10 cellular contexts compared by ENCODE assay signal in the genomic region with DNA sequence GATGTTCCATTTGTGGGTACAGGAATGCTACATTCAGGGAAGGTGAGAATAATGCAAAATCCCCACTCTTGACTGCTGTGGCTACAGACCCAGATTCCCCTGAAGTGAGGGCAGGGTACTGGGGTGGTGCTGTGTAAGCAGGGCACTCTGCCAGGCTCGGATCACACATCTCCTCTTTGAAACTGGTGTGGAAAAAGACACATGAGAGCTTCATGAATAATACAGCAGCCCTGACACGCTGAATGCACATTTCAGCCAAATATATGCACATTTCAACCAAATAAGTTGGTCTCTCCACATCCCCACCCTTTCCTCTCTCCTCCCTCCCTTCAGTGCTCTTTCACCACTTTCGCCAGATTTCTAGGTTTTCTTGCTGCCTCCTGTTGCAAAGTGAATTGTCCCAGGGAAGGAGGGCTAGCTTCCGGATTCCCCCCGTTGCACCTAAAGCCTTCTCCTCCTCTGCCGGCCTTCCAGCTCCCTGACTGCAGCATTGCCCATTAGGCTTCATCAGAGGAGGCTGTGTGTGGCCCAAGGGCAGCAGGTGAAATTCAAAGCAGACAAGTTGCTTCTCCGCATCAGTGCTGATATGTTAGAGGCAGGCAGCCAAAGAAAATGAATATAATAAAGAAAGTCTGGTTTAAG.
DNase-seq lines count a peak whose midpoint lies in the region; ATAC-seq and TF ChIP-seq lines count a peak whose summit lies in the region.
"Had no signal": no experiment of that assay in that cellular context is flagged by ENCODE, and none has a peak within 500 bp of the region (broad histone marks: within the 10 kb centered on the region; RNA-seq: fewer than 3 reads in every experiment).

No MANE protein-coding gene starts in this region.

- H3K27ac Mint-ChIP-seq in stimulated activated naive CD8-positive, alpha-beta T cell treated with anti-CD3 and anti-CD28 coated beads, Interleukin-15, Interleukin-2, amounts not matched to agents 100 ng/mL and 50 ng/mL, for 24 hours = no peak overlapping the region
- H3K27ac Mint-ChIP-seq in type B pancreatic cell (no peak overlapping the region), immature natural killer cell (no peak overlapping the region)
- H3K27ac Mint-ChIP-seq: natural killer cell had no signal

- H3K4me1 Mint-ChIP-seq in stimulated activated naive CD8-positive, alpha-beta T cell treated with anti-CD3 and anti-CD28 coated beads, Interleukin-15, Interleukin-2, amounts not matched to agents 100 ng/mL and 50 ng/mL, for 24 hours (ENCODE audit: low read depth) = peaks cover 18% of the 10 kb centered on the region
- peaks cover 18% of the 10 kb centered on the region for H3K4me1 Mint-ChIP-seq in type B pancreatic cell (ENCODE audit: unreplicated experiment)
- H3K4me1 Mint-ChIP-seq in immature natural killer cell = peaks cover 0 to 8% of the 10 kb centered on the region in 2 donors

- H3K27me3 Mint-ChIP-seq in stimulated activated naive CD8-positive, alpha-beta T cell treated with anti-CD3 and anti-CD28 coated beads, Interleukin-15, Interleukin-2, amounts not matched to agents 100 ng/mL and 50 ng/mL, for 24 hours = peaks cover 27% of the 10 kb centered on the region
- H3K27me3 Mint-ChIP-seq in type B pancreatic cell (peaks cover 50% of the 10 kb centered on the region), immature natural killer cell (ENCODE audit: low read depth in 3 of 3) (peaks cover 3 to 11% (median 6%) of the 10 kb centered on the region in 3 donors)

- no peak for TF ChIP-seq CTCF in type B pancreatic cell (conservative IDR thresholded peaks at IDR 0.05)

- DNase-seq in stimulated activated naive CD8-positive, alpha-beta T cell treated with anti-CD3 and anti-CD28 coated beads, Interleukin-15, Interleukin-2, amounts not matched to agents 100 U/mL and 50 U/mL, for 24 hours = no peak
- DNase-seq in RPMI8226 = peak; percentile 17
- DNase-seq in type B pancreatic cell (ENCODE audit: extremely low spot score, unreplicated experiment) = no peak
- no peak for DNase-seq in immature natural killer cell
- no peak for DNase-seq in NCI-H2029 treated with DMSO at 0.1 percent for 48 hours (lab: John Stamatoyannopoulos, UW)
- no peak for DNase-seq in LoVo (ENCODE audit: low spot score)
- DNase-seq: natural killer cell, NCI-H2081 had no signal

- no peak for ATAC-seq in stimulated activated naive CD8-positive, alpha-beta T cell treated with anti-CD3 and anti-CD28 coated beads, Interleukin-15, Interleukin-2, amounts not matched to agents 100 U/mL and 50 U/mL, for 24 hours
- ATAC-seq in HG02973 (IDR thresholded peaks at IDR 0.05; ENCODE audit: unreplicated experiment) = peak; percentile 23
- ATAC-seq: natural killer cell had no signal

- peak overlapping the region; percentile 40 for H3K4me3 Mint-ChIP-seq in stimulated activated naive CD8-positive, alpha-beta T cell treated with anti-CD3 and anti-CD28 coated beads, Interleukin-15, Interleukin-2, amounts not matched to agents 100 ng/mL and 50 ng/mL, for 24 hours
- H3K4me3 Mint-ChIP-seq in type B pancreatic cell = peak overlapping the region; percentile 29
- H3K4me3 Mint-ChIP-seq in immature natural killer cell = no peak overlapping the region
- H3K4me3 Mint-ChIP-seq: natural killer cell had no signal

- no peaks in the 10 kb centered on the region for H3K9me3 Mint-ChIP-seq in stimulated activated naive CD8-positive, alpha-beta T cell treated with anti-CD3 and anti-CD28 coated beads, Interleukin-15, Interleukin-2, amounts not matched to agents 100 ng/mL and 50 ng/mL, for 24 hours
- H3K9me3 Mint-ChIP-seq in type B pancreatic cell (no peaks in the 10 kb centered on the region), immature natural killer cell (no peaks in the 10 kb centered on the region)
- H3K9me3 Mint-ChIP-seq: natural killer cell had no signal

- H3K36me3 Mint-ChIP-seq in stimulated activated naive CD8-positive, alpha-beta T cell treated with anti-CD3 and anti-CD28 coated beads, Interleukin-15, Interleukin-2, amounts not matched to agents 100 ng/mL and 50 ng/mL, for 24 hours (ENCODE audit: low read depth) = no peaks in the 10 kb centered on the region
- no peaks in the 10 kb centered on the region for H3K36me3 Mint-ChIP-seq in type B pancreatic cell
- no peaks in the 10 kb centered on the region for H3K36me3 Mint-ChIP-seq in immature natural killer cell
- H3K36me3 Mint-ChIP-seq: natural killer cell had no signal

Comparison
In these comparisons a context has a peak if more than half of its experiments do, and no peak if none do; other contexts are left out.
1. H3K4me3 Mint-ChIP-seq: peak in stimulated activated naive CD8-positive, alpha-beta T cell treated with anti-CD3 and anti-CD28 coated beads, Interleukin-15, Interleukin-2, amounts not matched to agents 100 ng/mL and 50 ng/mL, for 24 hours (single experiment) and type B pancreatic cell (single experiment); none in immature natural killer cell (0 of 5).